In genomic region chr6:158894192-158894591, GRCh38 we compare ENCODE assay signal across 10 cellular contexts.
DNase-seq lines count a peak whose midpoint lies in the region; ATAC-seq and TF ChIP-seq lines count a peak whose summit lies in the region.
"Had no signal": no experiment of that assay in that cellular context is flagged by ENCODE, and none has a peak within 500 bp of the region (broad histone marks: within the 10 kb centered on the region; RNA-seq: fewer than 3 reads in every experiment).

No MANE protein-coding gene starts in this region.

- no peak for ATAC-seq in GM18519 (IDR thresholded peaks at IDR 0.05; ENCODE audit: low FRiP score, unreplicated experiment)
- ATAC-seq: CD8-positive, alpha-beta T cell had no signal

- no peaks in the 10 kb centered on the region for H3K36me3 ChIP-seq in HUES64 (ENCODE audit: insufficient read depth, low read length)
- no peaks in the 10 kb centered on the region for H3K36me3 ChIP-seq in tibial artery
- no peaks in the 10 kb centered on the region for H3K36me3 ChIP-seq in BE2C

- H3K4me3 ChIP-seq in AG10803 (ENCODE audit: low read length): no peak overlapping the region
- H3K4me3 ChIP-seq in HUES64 (ENCODE audit: low read length): no peak overlapping the region
- H3K4me3 ChIP-seq in cardiac fibroblast (replicated peaks in 1 of 2; ENCODE audit: low read depth in 2 of 2, low read length in 2 of 2): no peak overlapping the region
- H3K4me3 ChIP-seq in tibial artery: no peak overlapping the region
- H3K4me3 ChIP-seq in BE2C (ENCODE audit: low read depth, low read length): no peak overlapping the region

- peak overlapping the region; percentile 69; the same call in 1 of the 2 replicates for H3K27ac ChIP-seq in HUES64 (ENCODE audit: low read depth, low read length)
- H3K27ac ChIP-seq in tibial artery: no peak overlapping the region

- H3K9me3 ChIP-seq in HUES64 (ENCODE audit: insufficient read depth, low read depth, low read length) (no peaks in the 10 kb centered on the region), tibial artery (no peaks in the 10 kb centered on the region), BE2C (no peaks in the 10 kb centered on the region)

- DNase-seq in AG10803 (ENCODE audit: low read depth) (peak; percentile 89), cardiac fibroblast (ENCODE audit: low read depth in 2 of 2) (peak; percentile 80 to 83), left kidney (ENCODE audit: low read depth, low spot score) (peak; percentile 80), tibial artery (no peak), BE2C (no peak), GM19240 (ENCODE audit: insufficient read length, low spot score) (no peak)
- DNase-seq: CD8-positive, alpha-beta T cell; NCI-H1694 treated with DMSO at 0.1 percent for 48 hours had no signal

- WGBS in HUES64: 35% methylated on average over 4 of the region's 4 CpGs

- peaks cover 11% of the 10 kb centered on the region for H3K4me1 ChIP-seq in HUES64 (ENCODE audit: insufficient read depth, low read length)
- no peaks in the 10 kb centered on the region for H3K4me1 ChIP-seq in tibial artery
- no peaks in the 10 kb centered on the region for H3K4me1 ChIP-seq in BE2C

- intact Hi-C loops in tibial artery (cut with DNase I; ENCODE audit: low total_unique reads): no loop called here

- H3K27me3 ChIP-seq in HUES64 (ENCODE audit: insufficient read depth, low read length): no peaks in the 10 kb centered on the region
- no peaks in the 10 kb centered on the region for H3K27me3 ChIP-seq in tibial artery
- H3K27me3 ChIP-seq in BE2C: no peaks in the 10 kb centered on the region

- H3K9ac ChIP-seq in HUES64 (ENCODE audit: low read depth, low read length): no peak overlapping the region

- TF ChIP-seq CTCF in AG10803 (conservative IDR thresholded peaks at IDR 0.05; ENCODE audit: low read length) (no peak), cardiac fibroblast (IDR thresholded peaks at IDR 0.05; ENCODE audit: low read depth, low read length) (no peak), tibial artery (IDR thresholded peaks at IDR 0.05) (no peak), BE2C (IDR thresholded peaks at IDR 0.05; ENCODE audit: low read depth, low read length) (no peak)

Comparison
In these comparisons a context has a peak if more than half of its experiments do, and no peak if none do; other contexts are left out.
1. DNase-seq: peak in AG10803 (single experiment), cardiac fibroblast (2 of 2) and left kidney (single experiment); none in tibial artery (0 of 2), BE2C (single experiment) and GM19240 (single experiment).